In the genomic region with DNA sequence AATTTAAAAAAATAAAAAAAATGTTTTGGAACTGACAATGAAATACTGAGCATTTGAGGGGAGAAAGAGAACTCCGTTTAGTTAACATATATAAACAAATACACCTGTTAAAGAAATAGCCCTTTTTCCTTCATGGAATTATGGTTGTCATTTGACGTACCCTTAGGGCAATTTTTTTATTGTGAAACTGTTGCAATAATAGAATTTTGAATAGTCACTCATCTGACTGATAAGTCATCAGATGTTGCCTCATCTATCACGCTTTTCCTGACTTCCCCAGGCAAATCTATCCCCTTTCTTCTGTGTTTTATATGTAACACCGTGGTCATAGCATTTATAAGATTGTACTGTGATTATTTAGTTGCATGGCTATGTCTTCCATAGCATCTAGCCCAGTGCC, we compare ENCODE assay signal across 17 cellular contexts.
"Had no signal": no experiment of that assay in that cellular context is flagged by ENCODE, and none has a peak within 500 bp of the region (broad histone marks: within the 10 kb centered on the region; RNA-seq: fewer than 3 reads in every experiment).

No MANE protein-coding gene starts in this region.

- ATAC-seq: effector memory CD8-positive, alpha-beta T cell; foreskin keratinocyte; gastroesophageal sphincter; heart left ventricle; left cardiac atrium; left lung; left ventricle myocardium superior; lower lobe of right lung; naive thymus-derived CD4-positive, alpha-beta T cell had no signal

- DNase-seq: colonic mucosa; cortex of kidney; effector CD8-positive, alpha-beta T cell; effector memory CD8-positive, alpha-beta T cell; endodermal cell; foreskin keratinocyte; heart left ventricle; hippocampal formation; left cardiac atrium; left lung; left ventricle myocardium superior; lower lobe of right lung; mesendoderm; midbrain; naive thymus-derived CD4-positive, alpha-beta T cell had no signal

- H3K9me3 ChIP-seq: colonic mucosa, esophagus muscularis mucosa, gastroesophageal sphincter, heart left ventricle, left lung, lower lobe of right lung had no signal

- H3K27ac ChIP-seq: colonic mucosa, esophagus muscularis mucosa, foreskin keratinocyte, gastroesophageal sphincter, heart left ventricle, left lung, lower lobe of right lung had no signal

- H3K36me3 ChIP-seq: colonic mucosa, left lung, lower lobe of right lung had no signal

- H3K4me1 ChIP-seq: colonic mucosa, esophagus muscularis mucosa, foreskin keratinocyte, gastroesophageal sphincter, heart left ventricle, left lung, lower lobe of right lung had no signal

- H3K4me3 ChIP-seq: colonic mucosa, esophagus muscularis mucosa, gastroesophageal sphincter, heart left ventricle, left lung, lower lobe of right lung had no signal

- H3K27me3 ChIP-seq: colonic mucosa, esophagus muscularis mucosa, foreskin keratinocyte, gastroesophageal sphincter had no signal
